Comparison of ENCODE assay signal across 8 cellular contexts in genomic region chr3:47476330-47476626, GRCh38. TPM values are rescaled to one million over a fixed set of nuclear protein-coding genes. Genes with fewer than 3 reads are reported as not detected.
DNase-seq lines count a peak whose midpoint lies in the region; FAIRE-seq and TF ChIP-seq lines count a peak whose summit lies in the region.

No MANE protein-coding gene starts in this region.

- H2AFZ ChIP-seq in H1 (ENCODE audit: low read length), result no peak overlapping the region; the same call in 1 of the 2 replicates
- H2AFZ ChIP-seq in osteoblast (ENCODE audit: low read length), result peak overlapping the region; percentile 95

- H3K79me1 ChIP-seq in H1 (ENCODE audit: low read depth, low read length), result peaks cover 6% of the 10 kb centered on the region; the same call in 1 of the 2 replicates

- WGBS in H1 (ENCODE audit: extremely low coverage in 1 of 2, insufficient coverage in 1 of 2, insufficient read length in 1 of 2, insufficient replicate concordance in 2 of 2, low coverage in 1 of 2, low lambda C conversion rate in 2 of 2, missing lambda C conversion rate in 1 of 2), 2 experiments, result 92% methylated on average over 5 of the region's 5 CpGs; no CpG with 5 or more reads in 1 of the 2 experiments

- H3K9me3 Mint-ChIP-seq in CD4-positive, alpha-beta memory T cell, result no peaks in the 10 kb centered on the region

- H2AK5ac ChIP-seq in H1 (ENCODE audit: low read depth, low read length), result 0 out of 2 replicates have a peak overlapping the region, but pooled peaks have one; percentile 15

- H3K4me2 ChIP-seq in H1 (ENCODE audit: insufficient read depth in 1 of 2, low read depth in 2 of 2, low read length in 2 of 2) (no peak overlapping the region), osteoblast (ENCODE audit: insufficient read depth, low read length) (peak overlapping the region; percentile 82)

- no peaks in the 10 kb centered on the region for H3K27me3 Mint-ChIP-seq in CD4-positive, alpha-beta memory T cell

- TF ChIP-seq POLR2A in NB4 (IDR thresholded peaks at IDR 0.05; ENCODE audit: extremely low read depth, insufficient read length) (no peak), H1 (IDR thresholded peaks at IDR 0.05; ENCODE audit: control extremely low read depth in 1 of 2, low read depth in 2 of 2, low read length in 2 of 2) (no peak)

- CTCF ChIA-PET in CD4-positive, alpha-beta memory T cell (lab: Charles Lee; ENCODE audit: partially characterized antibody), result interaction anchor here (0.6 to 4.9 kb wide), 18 partner anchors 10 to 1270 kb away, joined by 3 to 69 read pairs (median 4); partner anchors contain the start of genes ELP6 and PTPN23
- CTCF ChIA-PET in H1 (lab: Charles Lee; ENCODE audit: partially characterized antibody), result interaction anchor here (0.7 to 2.2 kb wide), 13 partner anchors 10 to 57 kb away, joined by 3 to 8 read pairs (median 4); no protein-coding TSS in a partner anchor

- H4K20me1 ChIP-seq in H1 (replicated peaks in 1 of 2; ENCODE audit: control insufficient read depth in 1 of 2, insufficient read depth in 2 of 2, low read length in 2 of 2) (peaks cover 0 to 10% of the 10 kb centered on the region in 2 experiments), osteoblast (ENCODE audit: insufficient read depth, low read length) (peaks cover 17% of the 10 kb centered on the region)

- H3K23me2 ChIP-seq in H1 (ENCODE audit: low read depth, low read length), result peaks cover 3% of the 10 kb centered on the region; the same call in 1 of the 2 replicates

- FAIRE-seq in H1 (lab: Jason Lieb, UNC), result no peak

- no peak overlapping the region for H3K9ac ChIP-seq in H1 (replicated peaks in 1 of 4; ENCODE audit: extremely low read depth in 1 of 4, low read depth in 3 of 4, low read length in 3 of 4)

- H2BK15ac ChIP-seq in H1 (ENCODE audit: low read length), result no peak overlapping the region

- peaks cover 0 to 8% of the 10 kb centered on the region in 2 donors for H3K36me3 Mint-ChIP-seq in CD4-positive, alpha-beta memory T cell

- peak overlapping the region; percentile 36 for H4K91ac ChIP-seq in H1 (replicated peaks; ENCODE audit: insufficient read length, low read length)

- peak overlapping the region; percentile 20; the same call in 1 of the 2 replicates for H2BK5ac ChIP-seq in H1 (ENCODE audit: low read depth, low read length)

- POLR2A ChIA-PET in CD4-positive, alpha-beta memory T cell (lab: Charles Lee; ENCODE audit: partially characterized antibody), result interaction anchor here (0.7 to 2.4 kb wide), 5 partner anchors 12 to 326 kb away, joined by 3 to 27 read pairs (median 9); partner anchors contain the start of genes ELP6 and SETD2
- POLR2A ChIA-PET in H1 (lab: Charles Lee; ENCODE audit: partially characterized antibody), result interaction anchor here (1.1 to 1.7 kb wide), 3 partner anchors 12 to 55 kb away, joined by 3 to 5 read pairs (median 3); no protein-coding TSS in a partner anchor

- H3K79me2 ChIP-seq in H1 (ENCODE audit: control insufficient read depth in 1 of 2, insufficient read depth in 2 of 2, low read length in 2 of 2) (peaks cover 7 to 37% of the 10 kb centered on the region in 2 experiments), osteoblast (ENCODE audit: insufficient read depth, low read length) (peaks cover 38% of the 10 kb centered on the region)

- no peak overlapping the region for H3K23ac ChIP-seq in H1 (ENCODE audit: insufficient read length)

- no peaks in the 10 kb centered on the region for H3K9me3 ChIP-seq in CD4-positive, alpha-beta memory T cell (ENCODE audit: control insufficient read depth in 1 of 2, low read length in 2 of 2)
- no peaks in the 10 kb centered on the region for H3K9me3 ChIP-seq in H1 (ENCODE audit: insufficient read depth in 2 of 2, low read depth in 1 of 2, low read length in 1 of 2)
- H3K9me3 ChIP-seq in osteoblast (ENCODE audit: low read depth, low read length), result no peaks in the 10 kb centered on the region

- H2BK120ac ChIP-seq in H1 (replicated peaks; ENCODE audit: low read depth, low read length), result peak overlapping the region; percentile 78

- no peak overlapping the region for H3K14ac ChIP-seq in H1 (ENCODE audit: insufficient read length)

- TF ChIP-seq EP300 in H1 (IDR thresholded peaks at IDR 0.05; ENCODE audit: borderline replicate concordance in 1 of 2, low read depth in 2 of 2, low read length in 2 of 2), result no peak

- no peak overlapping the region for H3K18ac ChIP-seq in H1 (ENCODE audit: extremely low read depth, low read length)

- peaks cover 21 to 45% (median 34%) of the 10 kb centered on the region in 4 donors for H3K4me1 Mint-ChIP-seq in CD4-positive, alpha-beta memory T cell

- peak overlapping the region; percentile 72 for H3K27ac ChIP-seq in CD4-positive, alpha-beta memory T cell (ENCODE audit: low read depth, low read length)
- H3K27ac ChIP-seq in H1 (ENCODE audit: low read depth, low read length) (no peak overlapping the region), osteoblast (ENCODE audit: low read depth, low read length) (peak overlapping the region; percentile 63)

- H3K27ac Mint-ChIP-seq in CD4-positive, alpha-beta memory T cell, result peak overlapping the region; percentile 69 to 92 (median 91)

- peak overlapping the region; percentile 80; the same call in 1 of the 2 replicates for H2BK12ac ChIP-seq in H1 (ENCODE audit: low read depth, low read length)

- H4K8ac ChIP-seq in H1 (ENCODE audit: extremely low read depth, insufficient read depth, low read length), result no peak overlapping the region

- H3K36me3 ChIP-seq in CD4-positive, alpha-beta memory T cell (ENCODE audit: insufficient read depth, low read length), result no peaks in the 10 kb centered on the region
- H3K36me3 ChIP-seq in H1 (ENCODE audit: control insufficient read depth in 2 of 4, insufficient read depth in 4 of 4, low read length in 3 of 4) (no peaks in the 10 kb centered on the region), osteoblast (ENCODE audit: insufficient read depth, low read length) (no peaks in the 10 kb centered on the region)

- H3K4me1 ChIP-seq in CD4-positive, alpha-beta memory T cell (ENCODE audit: insufficient read depth, low read length), result peaks cover 26% of the 10 kb centered on the region
- H3K4me1 ChIP-seq in H1 (replicated peaks in 1 of 4; ENCODE audit: control insufficient read depth in 3 of 4, insufficient read depth in 4 of 4, low read length in 3 of 4), result peaks cover 3 to 11% (median 4%) of the 10 kb centered on the region in 4 experiments; a peak in 3 of 7 replicates
- H3K4me1 ChIP-seq in osteoblast (ENCODE audit: insufficient read depth, low read length), result peaks cover 7% of the 10 kb centered on the region

- no peak overlapping the region for H3K56ac ChIP-seq in H1 (replicated peaks; ENCODE audit: insufficient read length, low read depth, low read length)

- peak overlapping the region; percentile 91 for H4K5ac ChIP-seq in H1 (ENCODE audit: insufficient read length, low read depth, low read length)

- no peak for DNase-seq in CD4-positive, alpha-beta memory T cell
- DNase-seq in NB4 (ENCODE audit: low read depth) (no peak), H1 (ENCODE audit: low read depth in 1 of 2, low spot score in 2 of 2) (no peak), osteoblast (ENCODE audit: insufficient read length, low spot score, missing footprints) (no peak), NAMALWA (ENCODE audit: low spot score) (no peak), DMS 273 treated with DMSO at 0.1 percent for 48 hours (lab: John Stamatoyannopoulos, UW) (no peak), NCI-H146 treated with DMSO at 0.1 percent for 48 hours (lab: John Stamatoyannopoulos, UW; ENCODE audit: unreplicated experiment) (no peak), AG08395 (ENCODE audit: low spot score) (no peak)

- peak overlapping the region; percentile 84 to 97 (median 87) for H3K4me3 Mint-ChIP-seq in CD4-positive, alpha-beta memory T cell

- no peak overlapping the region for H3K4ac ChIP-seq in H1 (replicated peaks; ENCODE audit: insufficient read length, low read depth, low read length)

- no peaks in the 10 kb centered on the region for H3K27me3 ChIP-seq in CD4-positive, alpha-beta memory T cell (ENCODE audit: insufficient read depth, low read length)
- no peaks in the 10 kb centered on the region for H3K27me3 ChIP-seq in H1 (replicated peaks in 1 of 4; ENCODE audit: control insufficient read depth in 3 of 4, extremely low read depth in 1 of 4, insufficient read depth in 3 of 4, low read length in 3 of 4)
- H3K27me3 ChIP-seq in osteoblast (ENCODE audit: insufficient read depth, low read length), result no peaks in the 10 kb centered on the region

- peak overlapping the region; percentile 27 to 61 for H3K4me3 ChIP-seq in CD4-positive, alpha-beta memory T cell (ENCODE audit: low read length in 2 of 2)
- H3K4me3 ChIP-seq in NB4 (ENCODE audit: low read depth, low read length) (peak overlapping the region; percentile 69), H1 (ENCODE audit: extremely low read depth in 1 of 4, insufficient read depth in 2 of 4, low read depth in 3 of 4, low read length in 4 of 4) (peak overlapping the region in 1 of 4 experiments; percentile 84; a peak in 2 of 8 replicates), osteoblast (ENCODE audit: insufficient read depth, low read length) (peak overlapping the region; percentile 97)

- intact Hi-C loops in CD4-positive, alpha-beta memory T cell (cut with micrococcal nuclease), result loop anchor here (1.0 kb wide), 1 partner anchor 55 kb away; no protein-coding TSS in a partner anchor

- H2BK20ac ChIP-seq in H1 (ENCODE audit: low read length), result no peak overlapping the region

- TF ChIP-seq CTCF in NB4 (IDR thresholded peaks at IDR 0.05; ENCODE audit: low read depth, low read length), result no peak
- TF ChIP-seq CTCF in H1 (IDR thresholded peaks at IDR 0.05; ENCODE audit: control extremely low read depth in 1 of 3, insufficient read depth in 1 of 3, low read depth in 1 of 3, low read length in 3 of 3), result no peak
- no peak for TF ChIP-seq CTCF in osteoblast (IDR thresholded peaks at IDR 0.05; ENCODE audit: extremely low read depth, low read depth, low read length)

- no peak for TF ChIP-seq RAD21 in H1 (IDR thresholded peaks at IDR 0.05 in 1 of 2, conservative IDR thresholded peaks at IDR 0.05 in 1 of 2; ENCODE audit: low read depth in 2 of 2, low read length in 2 of 2)

RNA-seq across cellular contexts. Expression of gene SCAP, which starts 0.5 kb away (rescaled TPM):
- 10 to 100 TPM; 85.7 to 88.1 TPM for total RNA-seq in CD4-positive, alpha-beta memory T cell
- polyA plus RNA-seq in CD4-positive, alpha-beta memory T cell, result 10 to 100 TPM; 37.7 to 56.4 TPM
- 110 and 114 TPM in 2 replicates for total RNA-seq in H1 (2021; fragmentation: NEBNext Ultra II Directional; extraction: Animal tissue kit (Norgen Biotek cat#: 25700))
- polyA plus RNA-seq in H1 (2011; rRNA removed), result 74.0 and 103 TPM in 2 replicates
- 54.6 TPM for polyA plus RNA-seq in H1 (2011; cell fraction: cytosol; rRNA removed)
- 199 TPM for polyA plus RNA-seq in H1 (2011; cell fraction: nucleus; rRNA removed)
- polyA plus RNA-seq in H1 (2012, experiment 1 of 2), result 90.9 to 110 TPM (median 102 TPM) in 4 replicates
- polyA plus RNA-seq in H1 (2012, experiment 2 of 2), result 93.2 TPM
- 90.5 TPM for polyA plus RNA-seq in H1 (2013, experiment 1 of 2)
- 93.1 TPM for polyA plus RNA-seq in H1 (2013, experiment 2 of 2)
- polyA minus RNA-seq in H1 (2011; rRNA and poly(A)+ RNA removed), result 153 and 157 TPM in 2 replicates
- polyA minus RNA-seq in H1 (2011; cell fraction: cytosol; rRNA and poly(A)+ RNA removed), result 108 TPM
- polyA minus RNA-seq in H1 (2011; cell fraction: nucleus; rRNA and poly(A)+ RNA removed), result 97.7 TPM
- total RNA-seq in osteoblast, result 70.1 and 81.4 TPM in 2 replicates

RNA-seq across cellular contexts. Expression of gene ELP6, which starts 37.2 kb away (rescaled TPM):
- 10 to 100 TPM; 24.8 to 28.6 TPM for total RNA-seq in CD4-positive, alpha-beta memory T cell
- 10 to 100 TPM; 37.1 to 45.7 TPM for polyA plus RNA-seq in CD4-positive, alpha-beta memory T cell
- total RNA-seq in H1 (2021; fragmentation: NEBNext Ultra II Directional; extraction: Animal tissue kit (Norgen Biotek cat#: 25700)), result 49.6 and 51.1 TPM in 2 replicates
- 78.5 and 78.7 TPM in 2 replicates for polyA plus RNA-seq in H1 (2011; rRNA removed)
- polyA plus RNA-seq in H1 (2011; cell fraction: cytosol; rRNA removed), result 108 TPM
- polyA plus RNA-seq in H1 (2011; cell fraction: nucleus; rRNA removed), result 65.9 TPM
- 45.7 to 73.3 TPM (median 64.5 TPM) in 4 replicates for polyA plus RNA-seq in H1 (2012, experiment 1 of 2)
- 58.5 TPM for polyA plus RNA-seq in H1 (2012, experiment 2 of 2)
- 33.6 TPM for polyA plus RNA-seq in H1 (2013, experiment 1 of 2)
- 35.0 TPM for polyA plus RNA-seq in H1 (2013, experiment 2 of 2)
- polyA minus RNA-seq in H1 (2011; rRNA and poly(A)+ RNA removed), result 78.1 and 89.9 TPM in 2 replicates
- 33.2 TPM for polyA minus RNA-seq in H1 (2011; cell fraction: cytosol; rRNA and poly(A)+ RNA removed)
- 71.8 TPM for polyA minus RNA-seq in H1 (2011; cell fraction: nucleus; rRNA and poly(A)+ RNA removed)
- 23.5 and 27.4 TPM in 2 replicates for total RNA-seq in osteoblast
